In the genomic region with DNA sequence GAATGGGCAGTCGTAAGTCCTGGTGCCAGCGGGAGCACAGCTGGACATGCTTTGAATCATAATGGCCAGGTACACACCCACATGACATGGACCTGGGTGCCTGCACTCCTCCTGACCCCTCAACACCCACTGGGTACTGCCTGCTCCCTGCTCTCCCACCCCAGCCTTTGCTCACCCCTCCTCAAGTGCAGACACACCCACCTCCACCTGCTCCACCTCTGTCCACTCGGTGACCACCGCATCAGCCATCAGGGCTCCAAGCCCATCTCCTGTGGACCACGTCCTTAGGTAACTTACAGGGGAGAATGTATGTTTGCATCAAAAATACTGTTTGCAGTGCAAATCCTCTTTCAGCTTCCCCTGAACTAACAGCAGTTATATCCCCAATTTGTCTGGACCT, we compare ENCODE assay signal across 36 cellular contexts.
"Had no signal": no experiment of that assay in that cellular context is flagged by ENCODE, and none has a peak within 500 bp of the region (broad histone marks: within the 10 kb centered on the region; RNA-seq: fewer than 3 reads in every experiment).

No MANE protein-coding gene starts in this region.

- DNase-seq: activated B cell treated with CpG ODN at 0.5 μM for 24 hours; activated CD4-positive, alpha-beta T cell treated with anti-CD3 and anti-CD28 coated beads for 48 hours; activated CD4-positive, alpha-beta T cell treated with anti-CD3 and anti-CD28 coated beads, Interleukin-2, amount 50 U/mL, for 1 hour; activated CD4-positive, alpha-beta T cell treated with anti-CD3 and anti-CD28 coated beads, Interleukin-2, amount 50 U/mL, for 48 hours; activated CD8-positive, alpha-beta memory T cell treated with anti-CD3 and anti-CD28 coated beads for 24 hours; activated CD8-positive, alpha-beta T cell treated with anti-CD3 and anti-CD28 coated beads for 36 hours; activated gamma-delta T cell; activated naive CD4-positive, alpha-beta T cell; activated naive CD4-positive, alpha-beta T cell treated with anti-CD3 and anti-CD28 coated beads, Interleukin-2, amount 10 ng/mL, durations not matched to agents 7 days and 5 days; activated naive CD8-positive, alpha-beta T cell treated with anti-CD3 and anti-CD28 coated beads, Interleukin-2, amount 10 ng/mL, durations not matched to agents 7 days and 5 days; activated T-cell treated with anti-CD3 and anti-CD28 coated beads for 4 hours; activated T-cell treated with anti-CD3 and anti-CD28 coated beads, Interleukin-2, amount 50 U/mL, for 24 hours; activated T-cell treated with anti-CD3 and anti-CD28 coated beads, Interleukin-2, amount 50 U/mL, for 72 hours; central memory CD4-positive, alpha-beta T cell; cerebellar nuclear complex; effector memory CD4-positive, alpha-beta T cell; endodermal cell; foreskin fibroblast; gastrocnemius medialis; glutamatergic neuron; SW 1271; T-cell; T1000; WERI-Rb-1 had no signal

- H3K4me1 ChIP-seq: ascending aorta, breast epithelium, gastrocnemius medialis had no signal

- H3K27me3 Mint-ChIP-seq: activated B cell treated with CpG ODN at 0.5 μM for 24 hours; activated CD8-positive, alpha-beta T cell treated with anti-CD3 and anti-CD28 coated beads for 36 hours; activated naive CD4-positive, alpha-beta T cell treated with anti-CD3 and anti-CD28 coated beads, Interleukin-2, amount 10 ng/mL, durations not matched to agents 7 days and 5 days; activated naive CD8-positive, alpha-beta T cell treated with anti-CD3 and anti-CD28 coated beads, Interleukin-2, amount 10 ng/mL, durations not matched to agents 7 days and 5 days; activated T-cell treated with anti-CD3 and anti-CD28 coated beads, Interleukin-2, amount 50 U/mL, for 24 hours; dendritic cell treated with granulocyte-macrophage colony-stimulating factor and Interleukin-4, amounts not matched to agents 40 ng/mL and 50 ng/mL, for 4 days; T-cell had no signal

- ATAC-seq: activated CD4-positive, CD25-positive, alpha-beta regulatory T cell treated with anti-CD3 and anti-CD28 coated beads, Interleukin-2, amount 50 U/mL, for 24 hours; activated CD8-positive, alpha-beta T cell treated with anti-CD3 and anti-CD28 coated beads for 36 hours; activated naive CD4-positive, alpha-beta T cell treated with anti-CD3 and anti-CD28 coated beads, Interleukin-2, amount 50 U/mL, for 72 hours; activated T-cell treated with anti-CD3 and anti-CD28 coated beads, Interleukin-2, amount 50 U/mL, for 72 hours; esophagus mucosa; gastrocnemius medialis; T-cell had no signal

- H3K9me3 ChIP-seq: gastrocnemius medialis had no signal

- H3K36me3 ChIP-seq: ascending aorta, breast epithelium, cardiac muscle cell, gastrocnemius medialis, WERI-Rb-1 had no signal

- H3K27me3 ChIP-seq: ascending aorta, cardiac muscle cell had no signal

- H3K9me3 Mint-ChIP-seq: activated T-cell treated with anti-CD3 and anti-CD28 coated beads, Interleukin-2, amount 50 U/mL, for 72 hours had no signal

- H3K4me3 Mint-ChIP-seq: activated B cell treated with CpG ODN at 0.5 μM for 24 hours; activated CD8-positive, alpha-beta T cell treated with anti-CD3 and anti-CD28 coated beads for 36 hours; activated naive CD4-positive, alpha-beta T cell treated with anti-CD3 and anti-CD28 coated beads, Interleukin-2, amount 10 ng/mL, durations not matched to agents 7 days and 5 days; activated naive CD8-positive, alpha-beta T cell treated with anti-CD3 and anti-CD28 coated beads, Interleukin-2, amount 10 ng/mL, durations not matched to agents 7 days and 5 days; activated T-cell treated with anti-CD3 and anti-CD28 coated beads, Interleukin-2, amount 50 U/mL, for 24 hours; activated T-cell treated with anti-CD3 and anti-CD28 coated beads, Interleukin-2, amount 50 U/mL, for 72 hours; brain; dendritic cell treated with granulocyte-macrophage colony-stimulating factor and Interleukin-4, amounts not matched to agents 40 ng/mL and 50 ng/mL, for 4 days; endodermal cell; T-cell; T-helper 1 cell treated with Interleukin-12 subunit alpha and Interleukin-12 subunit beta and Interleukin-4 antibody, amounts not matched to agents 30 μg/mL and 1 μg/mL, for 36 hours; T-helper 2 cell treated with Interferon-gamma antibody and Interleukin-4, amounts not matched to agents 5 μg/mL and 100 μg/mL, for 36 hours had no signal

- H3K4me3 ChIP-seq: ascending aorta, breast epithelium, cardiac muscle cell, coronary artery, dorsolateral prefrontal cortex, gastrocnemius medialis had no signal

- H3K27ac ChIP-seq: ascending aorta, breast epithelium, cardiac muscle cell, coronary artery, dorsolateral prefrontal cortex, gastrocnemius medialis, WERI-Rb-1 had no signal

- H3K4me1 Mint-ChIP-seq: activated B cell treated with CpG ODN at 0.5 μM for 24 hours; activated naive CD4-positive, alpha-beta T cell treated with anti-CD3 and anti-CD28 coated beads, Interleukin-2, amount 10 ng/mL, durations not matched to agents 7 days and 5 days; activated naive CD8-positive, alpha-beta T cell treated with anti-CD3 and anti-CD28 coated beads, Interleukin-2, amount 10 ng/mL, durations not matched to agents 7 days and 5 days; brain; endodermal cell; T-cell had no signal

- H3K27ac Mint-ChIP-seq: activated B cell treated with CpG ODN at 0.5 μM for 24 hours; activated CD8-positive, alpha-beta T cell treated with anti-CD3 and anti-CD28 coated beads for 36 hours; activated naive CD4-positive, alpha-beta T cell treated with anti-CD3 and anti-CD28 coated beads, Interleukin-2, amount 10 ng/mL, durations not matched to agents 7 days and 5 days; activated naive CD4-positive, alpha-beta T cell treated with anti-CD3 and anti-CD28 coated beads, Interleukin-2, amount 50 U/mL, for 72 hours; activated naive CD8-positive, alpha-beta T cell treated with anti-CD3 and anti-CD28 coated beads, Interleukin-2, amount 10 ng/mL, durations not matched to agents 7 days and 5 days; activated T-cell treated with anti-CD3 and anti-CD28 coated beads, Interleukin-2, amount 50 U/mL, for 24 hours; activated T-cell treated with anti-CD3 and anti-CD28 coated beads, Interleukin-2, amount 50 U/mL, for 72 hours; dendritic cell treated with granulocyte-macrophage colony-stimulating factor and Interleukin-4, amounts not matched to agents 40 ng/mL and 50 ng/mL, for 4 days; endodermal cell; T-cell; T-helper 1 cell treated with Interleukin-12 subunit alpha and Interleukin-12 subunit beta and Interleukin-4 antibody, amounts not matched to agents 30 μg/mL and 1 μg/mL, for 36 hours; T-helper 2 cell treated with Interferon-gamma antibody and Interleukin-4, amounts not matched to agents 5 μg/mL and 100 μg/mL, for 36 hours had no signal
